7 cellular contexts compared by ENCODE assay signal in the genomic region with DNA sequence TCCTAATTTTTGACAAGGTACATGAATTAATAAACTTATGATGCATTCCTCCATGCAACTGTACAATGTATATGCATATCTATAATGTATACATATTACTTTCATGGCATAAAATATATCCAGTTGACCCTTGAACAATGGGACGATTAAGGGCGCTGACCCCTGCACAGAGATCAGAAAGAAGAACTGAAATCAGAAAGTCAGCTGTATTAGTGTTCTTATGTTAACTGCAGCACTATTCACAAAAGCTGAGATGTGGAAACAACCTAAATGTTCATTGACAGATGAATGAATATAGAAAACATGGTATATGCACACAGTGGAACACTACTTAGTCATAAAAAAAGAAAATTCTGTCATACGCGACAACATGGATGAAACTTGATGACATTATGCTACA.
"Had no signal": no experiment of that assay in that cellular context is flagged by ENCODE, and none has a peak within 500 bp of the region (broad histone marks: within the 10 kb centered on the region; RNA-seq: fewer than 3 reads in every experiment).

No MANE protein-coding gene starts in this region.

- DNase-seq: GDM1, GF-D8 had no signal

- FAIRE-seq: G401.6, GM12891, GM12892, GM18507, GM19239 had no signal
